Comparison of ENCODE assay signal across 8 cellular contexts in genomic region chr10:87850742-87851205, GRCh38. TPM values are rescaled to one million over a fixed set of nuclear protein-coding genes. Genes with fewer than 3 reads are reported as not detected.
A peak's percentile ranks its signal among the peaks of the same experiment; 100 is the strongest.
DNase-seq lines count a peak whose midpoint lies in the region; ATAC-seq and TF ChIP-seq lines count a peak whose summit lies in the region.

No MANE protein-coding gene starts in this region.

- peak overlapping the region; percentile 73 for H3K27ac ChIP-seq in KOPT-K1 (ENCODE audit: low read depth, low read length, poor library complexity, severe bottlenecking)
- H3K27ac ChIP-seq in spleen = no peak overlapping the region

- H3K27me3 ChIP-seq in spleen (replicated peaks in 1 of 7) = no peaks in the 10 kb centered on the region

- no peak for TF ChIP-seq POLR2A in spleen (IDR thresholded peaks at IDR 0.05)

- ATAC-seq in GM19452 (IDR thresholded peaks at IDR 0.05; ENCODE audit: unreplicated experiment) (no peak), GM18867 (IDR thresholded peaks at IDR 0.05; ENCODE audit: unreplicated experiment) (no peak)

- TF ChIP-seq CTCF in spleen (IDR thresholded peaks at IDR 0.05 in 8 of 11, conservative IDR thresholded peaks at IDR 0.05 in 3 of 11) = peak in 10 of 11 experiments; percentile 25 to 70 (median 62)

- intact Hi-C loops in spleen (cut with DNase I; ENCODE audit: low total_unique reads) = no loop called here

- DNase-seq in GF-D8 (lab: John Stamatoyannopoulos, UW) = peak; percentile 12
- DNase-seq in SKM-1 treated with dmso at 0.1 percent for 144 hours (lab: John Stamatoyannopoulos, UW; ENCODE audit: unreplicated experiment) = peak; percentile 49
- peak in 35 of 58 donors; percentile 1 to 50 (median 14) for DNase-seq in anterior cingulate cortex (lab: John Stamatoyannopoulos, UW)
- DNase-seq in hepatic stellate cell (ENCODE audit: low spot score) = peak; percentile 29
- peak; percentile 71 for DNase-seq in spleen

- no peaks in the 10 kb centered on the region for H3K9me3 ChIP-seq in KOPT-K1 (ENCODE audit: insufficient read depth, low read length, poor library complexity, severe bottlenecking)
- peaks cover 0 to 4% (median 0%) of the 10 kb centered on the region in 8 donors for H3K9me3 ChIP-seq in spleen

- H3K36me3 ChIP-seq in KOPT-K1 (ENCODE audit: insufficient read depth, low read length) = no peaks in the 10 kb centered on the region
- H3K36me3 ChIP-seq in spleen = no peaks in the 10 kb centered on the region

- H3K4me1 ChIP-seq in spleen = peaks cover 0 to 9% (median 1%) of the 10 kb centered on the region in 6 donors

- no peak overlapping the region for H3K4me3 ChIP-seq in spleen

- 11 to 23% (median 15%) methylated on average over 5 of the region's 5 CpGs for WGBS in spleen, 5 donors

RNA-seq across cellular contexts. Expression of gene KLLN, which starts 12.6 kb away (rescaled TPM):
- 1 to 10 TPM in 5 of 7 donors, under 1 TPM in 2; 0.54 to 2.2 (median 1.4) TPM for total RNA-seq in spleen
- polyA plus RNA-seq in spleen = under 1 TPM; 0.52 to 0.93 (median 0.80) TPM

RNA-seq across cellular contexts. Expression of gene PTEN, which starts 12.7 kb away (rescaled TPM):
- total RNA-seq in spleen = 100 to 1,000 TPM; 144 to 300 (median 212) TPM
- 10 to 100 TPM; 38.1 to 47.0 (median 42.0) TPM for polyA plus RNA-seq in spleen

RNA-seq across cellular contexts. Expression of gene ATAD1, which starts 32.7 kb away (rescaled TPM):
- total RNA-seq in spleen = 10 to 100 TPM; 27.3 to 49.4 (median 33.0) TPM
- polyA plus RNA-seq in spleen = 10 to 100 TPM in 2 of 3 donors, 1 to 10 TPM in 1; 8.7 to 10.1 (median 10.1) TPM

Comparison
In these comparisons a context has a peak if more than half of its experiments do, and no peak if none do; other contexts are left out.
1. DNase-seq: peak in every context shown above with its lines; median percentile 71 in spleen; 49 in SKM-1 treated with dmso at 0.1 percent for 144 hours; 29 in hepatic stellate cell; 14 in anterior cingulate cortex; 12 in GF-D8.